35 cellular contexts compared by ENCODE assay signal in genomic region chr11:135035282-135035681, GRCh38.
"Had no signal": no experiment of that assay in that cellular context is flagged by ENCODE, and none has a peak within 500 bp of the region (broad histone marks: within the 10 kb centered on the region; RNA-seq: fewer than 3 reads in every experiment).

No MANE protein-coding gene starts in this region.

- H3K9me3 ChIP-seq: MG63 had no signal

- H3K27me3 ChIP-seq: MG63 had no signal

- H3K27ac ChIP-seq: KMS-11 had no signal

- DNase-seq: Karpas-422, Kasumi-1, KG1, MG63, MM.1S, MV-4-11, NCI-H1048, NCI-H1092, NCI-H1092 treated with DMSO at 0.1 percent for 48 hours, NCI-H1105, NCI-H1105 treated with DMSO at 0.1 percent for 48 hours, NCI-H1417, NCI-H1417 treated with DMSO at 0.1 percent for 48 hours, NCI-H1436, NCI-H1436 treated with DMSO at 0.1 percent for 48 hours, NCI-H146, NCI-H1694, NCI-H1694 treated with DMSO at 0.1 percent for 48 hours, NCI-H187, NCI-H187 treated with DMSO at 0.1 percent for 48 hours, NCI-H1930, NCI-H2029, NCI-H2029 treated with DMSO at 0.1 percent for 48 hours, NCI-H2081, NCI-H2081 treated with DMSO at 0.1 percent for 48 hours, NCI-H2107, NCI-H2171, NCI-H2171 treated with DMSO at 0.1 percent for 48 hours, NCI-H2227 treated with DMSO at 0.1 percent for 48 hours, NCI-H226, NCI-H345, NCI-H446, NCI-H446 treated with DMSO at 0.1 percent for 48 hours, NCI-H510A had no signal

- H3K36me3 ChIP-seq: MG63 had no signal

- H3K4me3 ChIP-seq: MG63 had no signal
